Comparison of ENCODE assay signal across 8 cellular contexts in the genomic region with DNA sequence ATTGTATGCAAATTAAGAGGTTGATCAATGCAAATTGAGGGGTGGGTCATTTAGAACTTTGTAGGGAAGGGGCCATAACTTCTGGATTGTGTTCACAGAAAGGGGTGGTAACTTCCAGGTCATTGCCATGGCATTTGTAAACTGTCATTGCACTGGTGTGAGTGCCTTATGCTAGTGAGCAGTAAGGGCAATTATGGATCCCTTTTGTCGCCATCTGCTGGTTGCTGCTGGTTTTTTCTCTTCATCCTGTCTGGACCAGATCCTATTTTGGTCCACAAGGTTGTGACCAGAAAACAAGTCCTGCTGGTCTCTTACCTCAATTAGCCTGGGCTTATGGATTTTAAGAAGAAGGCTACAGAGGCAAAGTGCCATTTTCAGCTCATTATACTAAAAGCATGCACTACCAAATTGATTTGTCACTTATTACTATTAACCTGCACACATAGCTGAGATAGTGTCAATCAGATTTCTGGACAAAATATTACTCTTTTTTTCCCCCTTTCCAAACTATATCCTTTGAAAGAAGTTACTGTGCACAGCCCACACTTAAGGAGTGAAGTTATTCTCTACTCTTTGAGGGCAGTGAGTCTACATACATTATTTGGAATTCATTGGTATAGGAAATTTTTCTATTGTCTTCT.
A peak's percentile ranks its signal among the peaks of the same experiment; 100 is the strongest.
DNase-seq lines count a peak whose midpoint lies in the region; ATAC-seq and TF ChIP-seq lines count a peak whose summit lies in the region.

No MANE protein-coding gene starts in this region.

- no peak overlapping the region for H3K4me3 ChIP-seq in OCI-LY3 (ENCODE audit: low read length)

- H3K9me3 ChIP-seq in OCI-LY3 (ENCODE audit: insufficient read depth, low read length), result no peaks in the 10 kb centered on the region

- no peak overlapping the region for H2AFZ ChIP-seq in OCI-LY3 (ENCODE audit: low read depth, low read length)

- H3K4me3 Mint-ChIP-seq in osteocyte (ENCODE audit: unreplicated experiment), result no peak overlapping the region

- TF ChIP-seq CTCF in OCI-LY3 (IDR thresholded peaks at IDR 0.05; ENCODE audit: low read depth, low read length) (peak; percentile 82), osteocyte (IDR thresholded peaks at IDR 0.05) (peak; percentile 76)

- no peak overlapping the region for H3K27ac Mint-ChIP-seq in osteocyte (ENCODE audit: unreplicated experiment)

- H3K27me3 ChIP-seq in OCI-LY3 (ENCODE audit: low read depth, low read length), result no peaks in the 10 kb centered on the region

- H3K79me2 ChIP-seq in OCI-LY3 (ENCODE audit: low read length), result no peaks in the 10 kb centered on the region

- peak; percentile 58 for DNase-seq in D341Med (ENCODE audit: low spot score)
- peak; percentile 27 for DNase-seq in activated T-cell treated with anti-CD3 and anti-CD28 coated beads, Interleukin-2, amount 50 U/mL, for 1 hour
- DNase-seq in fibroblast of the conjunctiva (ENCODE audit: low read depth), result peak; percentile 28
- DNase-seq in osteocyte (ENCODE audit: extremely low spot score, unreplicated experiment), result no peak
- no peak for DNase-seq in effector CD8-positive, alpha-beta T cell (lab: John Stamatoyannopoulos, UW)

- H3K4me1 ChIP-seq in OCI-LY3 (ENCODE audit: low read length), result no peaks in the 10 kb centered on the region

- no peaks in the 10 kb centered on the region for H3K36me3 Mint-ChIP-seq in osteocyte (ENCODE audit: unreplicated experiment)

- H4K20me1 ChIP-seq in OCI-LY3 (ENCODE audit: insufficient read depth, low read length), result no peaks in the 10 kb centered on the region

- H3K27ac ChIP-seq in OCI-LY3 (ENCODE audit: low read length), result no peak overlapping the region

- no peaks in the 10 kb centered on the region for H3K27me3 Mint-ChIP-seq in osteocyte (ENCODE audit: unreplicated experiment)

- H3K4me2 ChIP-seq in OCI-LY3 (ENCODE audit: low read length), result no peak overlapping the region

- H3K9ac ChIP-seq in OCI-LY3 (ENCODE audit: low read length), result no peak overlapping the region

- H3K9me3 Mint-ChIP-seq in osteocyte (ENCODE audit: unreplicated experiment), result no peaks in the 10 kb centered on the region

- no peaks in the 10 kb centered on the region for H3K36me3 ChIP-seq in OCI-LY3 (replicated peaks; ENCODE audit: low read depth, low read length)

- ATAC-seq in GM19463 (IDR thresholded peaks at IDR 0.05; ENCODE audit: unreplicated experiment) (peak; percentile 90), HG03469 (IDR thresholded peaks at IDR 0.05; ENCODE audit: unreplicated experiment) (peak; percentile 93)

- peaks cover 13% of the 10 kb centered on the region for H3K4me1 Mint-ChIP-seq in osteocyte (ENCODE audit: unreplicated experiment)

Comparison
In these comparisons a context has a peak if more than half of its experiments do, and no peak if none do; other contexts are left out.
1. DNase-seq: peak in D341Med (single experiment), activated T-cell treated with anti-CD3 and anti-CD28 coated beads, Interleukin-2, amount 50 U/mL, for 1 hour (single experiment) and fibroblast of the conjunctiva (single experiment); none in osteocyte (single experiment) and effector CD8-positive, alpha-beta T cell (single experiment).